Comparison of ENCODE assay signal across 8 cellular contexts in the genomic region with DNA sequence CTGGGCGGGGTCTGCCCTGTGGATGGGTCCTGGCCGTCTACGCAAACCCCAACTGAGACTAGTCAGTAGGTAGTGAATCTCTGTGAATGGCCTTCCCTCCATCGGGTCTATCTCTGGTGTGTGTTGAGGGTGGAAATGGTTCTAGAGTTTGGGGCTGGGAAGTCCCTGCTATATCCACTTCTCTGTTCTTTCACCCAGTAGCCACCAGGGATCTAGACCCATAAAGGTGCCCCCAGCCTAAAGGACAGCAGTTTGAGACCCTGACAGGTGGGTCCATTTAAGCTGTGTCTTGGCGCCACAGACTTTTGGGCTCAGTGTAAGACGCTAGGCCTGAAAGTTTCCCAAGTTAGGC. TPM values are rescaled to one million over a fixed set of nuclear protein-coding genes. Genes with fewer than 3 reads are reported as not detected.
DNase-seq lines count a peak whose midpoint lies in the region; ATAC-seq and TF ChIP-seq lines count a peak whose summit lies in the region.

No MANE protein-coding gene starts in this region.

- peaks cover 20 to 29% (median 27%) of the 10 kb centered on the region in 3 donors for H3K4me1 Mint-ChIP-seq in T-cell

- CTCF ChIA-PET in T-cell (lab: Charles Lee) (no interaction called here), PC-3 (lab: Charles Lee) (no interaction called here)

- in situ Hi-C loops in gastrocnemius medialis (cut with MboI; ENCODE audit: low sequenced_read_pairs in 4 of 4): no loop called here

- no peaks in the 10 kb centered on the region for H3K9me2 ChIP-seq in PC-3 (replicated peaks; ENCODE audit: low read length)

- H3K9me3 Mint-ChIP-seq in T-cell: peaks cover 10 to 11% (median 10%) of the 10 kb centered on the region in 3 donors

- peak overlapping the region; percentile 75 for H3K4me2 ChIP-seq in fibroblast of lung (ENCODE audit: extremely low read depth, insufficient read depth, low read length)
- H3K4me2 ChIP-seq in PC-3 (ENCODE audit: low read length): no peak overlapping the region

- POLR2A ChIA-PET in T-cell (lab: Charles Lee) (no interaction called here), PC-3 (lab: Charles Lee; ENCODE audit: unreplicated experiment) (no interaction called here)

- H3K79me2 ChIP-seq in fibroblast of lung (ENCODE audit: control insufficient read depth, insufficient read depth, low read length): no peaks in the 10 kb centered on the region
- no peaks in the 10 kb centered on the region for H3K79me2 ChIP-seq in PC-3 (ENCODE audit: low read length)

- peak overlapping the region; percentile 94 for H2AFZ ChIP-seq in fibroblast of lung (ENCODE audit: low read length)
- no peak overlapping the region for H2AFZ ChIP-seq in PC-3 (ENCODE audit: low read length)

- TF ChIP-seq CTCF in fibroblast of lung (conservative IDR thresholded peaks at IDR 0.05 in 1 of 2, IDR thresholded peaks at IDR 0.05 in 1 of 2; ENCODE audit: low read depth in 1 of 2, low read length in 2 of 2): no peak
- no peak for TF ChIP-seq CTCF in gastrocnemius medialis (IDR thresholded peaks at IDR 0.05 in 4 of 5, conservative IDR thresholded peaks at IDR 0.05 in 1 of 5)
- TF ChIP-seq CTCF in PC-3 (conservative IDR thresholded peaks at IDR 0.05; ENCODE audit: low read depth, low read length): no peak

- H3K27ac Mint-ChIP-seq in T-cell: peak overlapping the region; percentile 93 to 96

- H3K27ac ChIP-seq in fibroblast of lung (ENCODE audit: insufficient read depth, low read length): no peak overlapping the region
- peak overlapping the region in 2 of 4 donors; percentile 81 to 82 for H3K27ac ChIP-seq in gastrocnemius medialis
- H3K27ac ChIP-seq in PC-3 (ENCODE audit: low read length): no peak overlapping the region

- H3K4me3 ChIP-seq in fibroblast of lung (replicated peaks in 1 of 4; ENCODE audit: control extremely low read depth in 1 of 4, insufficient read depth in 1 of 4, low read depth in 3 of 4, low read length in 4 of 4) (peak overlapping the region; percentile 63 to 88 (median 74)), gastrocnemius medialis (peak overlapping the region; percentile 61 to 82 (median 70)), PC-3 (ENCODE audit: low read length) (no peak overlapping the region)

- H3K9ac ChIP-seq in fibroblast of lung (ENCODE audit: insufficient read depth, low read length) (no peak overlapping the region), PC-3 (ENCODE audit: low read length) (no peak overlapping the region)

- H3K36me3 ChIP-seq in fibroblast of lung (ENCODE audit: control insufficient read depth, insufficient read depth, low read length): no peaks in the 10 kb centered on the region
- peaks cover 0 to 3% of the 10 kb centered on the region in 2 donors for H3K36me3 ChIP-seq in gastrocnemius medialis
- H3K36me3 ChIP-seq in PC-3 (ENCODE audit: low read depth, low read length): no peaks in the 10 kb centered on the region

- intact Hi-C loops in gastrocnemius medialis (cut with DNase I; ENCODE audit: low total_unique reads) (loop anchor here (2.0 to 5.0 kb wide), 2 partner anchors 57 to 493 kb away; partner anchors contain the start of genes ZNF568, ZNF569, ZNF570 and ZNF829), PC-3 (cut with micrococcal nuclease) (no loop called here)

- DNase-seq in Daoy (ENCODE audit: low read depth) (peak; percentile 2), T-cell (peak in 1 of 34 experiments; percentile 5), fibroblast of lung (ENCODE audit: low read depth in 2 of 2) (no peak), gastrocnemius medialis (no peak), NCI-H1092 treated with DMSO at 0.1 percent for 48 hours (lab: John Stamatoyannopoulos, UW) (no peak), NCI-H1694 (lab: John Stamatoyannopoulos, UW) (no peak), PC-3 (no peak), UCSD-AML1 (lab: John Stamatoyannopoulos, UW; ENCODE audit: unreplicated experiment) (no peak)

- H4K20me1 ChIP-seq in fibroblast of lung (ENCODE audit: control insufficient read depth, extremely low read depth, insufficient read depth, low read length) (no peaks in the 10 kb centered on the region), PC-3 (ENCODE audit: low read length) (no peaks in the 10 kb centered on the region)

- no peak for TF ChIP-seq POLR2A in gastrocnemius medialis (IDR thresholded peaks at IDR 0.05)

- peak overlapping the region; percentile 93 to 98 (median 97) for H3K4me3 Mint-ChIP-seq in T-cell

- H3K9me3 ChIP-seq in fibroblast of lung (ENCODE audit: control insufficient read depth, insufficient read depth, low read depth, low read length) (no peaks in the 10 kb centered on the region), gastrocnemius medialis (no peaks in the 10 kb centered on the region), PC-3 (ENCODE audit: low read length) (no peaks in the 10 kb centered on the region)

- peaks cover 25% of the 10 kb centered on the region for H3K36me3 Mint-ChIP-seq in T-cell

- ATAC-seq in T-cell (replicated peaks in 1 of 4) (no peak), gastrocnemius medialis (no peak), PC-3 (no peak)

- BruUV-seq in PC-3 (replicated peaks; lab: Mats Ljungman, UMichigan): no TSS peak

- no peaks in the 10 kb centered on the region for H3K4me1 ChIP-seq in fibroblast of lung (ENCODE audit: control insufficient read depth, extremely low read depth, insufficient read depth, low read length)
- peaks cover 3 to 7% of the 10 kb centered on the region in 2 donors for H3K4me1 ChIP-seq in gastrocnemius medialis
- no peaks in the 10 kb centered on the region for H3K4me1 ChIP-seq in PC-3 (ENCODE audit: insufficient read depth, low read length)

- H3F3A ChIP-seq in PC-3 (ENCODE audit: low read length, unreplicated experiment): no peaks in the 10 kb centered on the region

- H3K27me3 Mint-ChIP-seq in T-cell: no peaks in the 10 kb centered on the region

- H3K27me3 ChIP-seq in fibroblast of lung (ENCODE audit: control insufficient read depth, insufficient read depth, low read length) (no peaks in the 10 kb centered on the region), gastrocnemius medialis (peaks cover 0 to 5% (median 0%) of the 10 kb centered on the region in 3 donors), PC-3 (ENCODE audit: low read length) (no peaks in the 10 kb centered on the region)

RNA-seq across cellular contexts. Expression of gene ZNF568, which starts 57.7 kb away (rescaled TPM):
- 5.2 and 24.6 TPM in 2 replicates for total RNA-seq in Daoy (2014; rRNA removed; shearing (Covaris generic))
- total RNA-seq in T-cell: 10 to 100 TPM in 3 of 5 donors, 1 to 10 TPM in 2; 7.8 to 24.5 (median 19.3) TPM
- 20.8 and 33.2 TPM in 2 replicates for total RNA-seq in fibroblast of lung
- polyA plus RNA-seq in fibroblast of lung: 6.0 and 9.0 TPM in 2 replicates
- 5.0 and 6.7 TPM in 2 replicates for polyA plus RNA-seq in fibroblast of lung (2012)
- polyA minus RNA-seq in fibroblast of lung (ENCODE audit: low replicate concordance): 2.4 and 4.0 TPM in 2 replicates
- 10 to 100 TPM in 1 of 4 donors, 1 to 10 TPM in 3; 3.0 to 10.2 (median 5.4) TPM for total RNA-seq in gastrocnemius medialis
- total RNA-seq in PC-3 (2014; rRNA removed): not detected in 2 replicates

RNA-seq across cellular contexts. Expression of gene ZNF829, which starts 57.7 kb away (rescaled TPM):
- 5.9 and 9.2 TPM in 2 replicates for total RNA-seq in Daoy (2014; rRNA removed; shearing (Covaris generic))
- total RNA-seq in T-cell: 1 to 10 TPM; 4.4 to 7.8 (median 6.7) TPM
- total RNA-seq in fibroblast of lung: 2.5 and 2.8 TPM in 2 replicates
- 2.2 and 2.3 TPM in 2 replicates for polyA plus RNA-seq in fibroblast of lung
- polyA plus RNA-seq in fibroblast of lung (2012): 1.6 and 2.1 TPM in 2 replicates
- polyA minus RNA-seq in fibroblast of lung (ENCODE audit: low replicate concordance): 0.78 TPM in 1 of 2 replicates, not detected in the other
- total RNA-seq in gastrocnemius medialis: 1 to 10 TPM in 2 of 4 donors, under 1 TPM in 2; 0.97 to 1.5 (median 1.2) TPM
- total RNA-seq in PC-3 (2014; rRNA removed): not detected in 2 replicates
